In the genomic region with DNA sequence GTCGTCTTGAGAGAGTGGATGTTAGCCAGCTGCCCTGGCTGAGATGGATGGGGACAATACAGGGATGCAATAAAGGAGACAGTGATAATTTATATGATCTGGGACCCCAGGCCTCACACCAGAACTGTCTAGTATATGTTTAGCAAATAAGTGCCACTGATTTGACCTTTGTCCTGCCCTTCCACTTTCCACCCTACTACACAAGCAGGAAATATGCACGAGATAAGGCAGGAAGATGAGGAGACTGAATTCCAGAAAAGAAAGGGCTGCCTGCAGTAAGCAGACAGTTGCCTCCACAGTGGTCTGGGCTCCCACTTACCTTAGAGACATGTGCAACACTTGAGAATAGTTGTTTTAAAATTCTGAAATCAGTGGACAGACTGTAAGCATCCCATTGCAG, we compare ENCODE assay signal across 3 cellular contexts.
"Had no signal": no experiment of that assay in that cellular context is flagged by ENCODE, and none has a peak within 500 bp of the region (broad histone marks: within the 10 kb centered on the region; RNA-seq: fewer than 3 reads in every experiment).

No MANE protein-coding gene starts in this region.

- H3K4me3 ChIP-seq: GM12878 had no signal

- DNase-seq: GDM1, GF-D8 had no signal

- ATAC-seq: GM12878 had no signal
